Comparison of ENCODE assay signal across 5 cellular contexts in the genomic region with DNA sequence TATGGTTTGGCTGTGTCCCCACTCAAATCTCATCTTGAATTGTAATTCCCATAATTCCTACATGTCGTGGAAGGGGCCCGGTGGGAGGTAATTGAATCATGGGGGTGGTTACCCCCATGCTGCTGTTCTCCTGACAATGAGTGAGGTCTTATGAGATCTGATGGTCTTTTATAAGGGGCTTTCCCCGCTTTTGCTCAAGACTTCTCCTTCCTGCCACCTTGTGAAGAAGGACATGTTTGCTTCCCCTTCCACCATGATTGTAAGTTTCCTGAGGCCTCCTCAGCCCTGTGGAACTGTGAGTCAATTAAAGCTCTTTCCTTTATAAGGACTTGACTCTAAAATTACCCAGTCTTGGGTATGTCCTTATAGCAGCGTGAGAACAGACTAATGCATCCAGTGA. TPM values are rescaled to one million over a fixed set of nuclear protein-coding genes. Genes with fewer than 3 reads are reported as not detected.
"Had no signal": no experiment of that assay in that cellular context is flagged by ENCODE, and none has a peak within 500 bp of the region (broad histone marks: within the 10 kb centered on the region; RNA-seq: fewer than 3 reads in every experiment).

No MANE protein-coding gene starts in this region.

RNA-seq across cellular contexts. Expression of gene MLC1, which starts 1.8 kb away (rescaled TPM):
- total RNA-seq: LHCN-M2, MCF 10A, SK-MEL-5 had no signal
- polyA plus RNA-seq: SK-N-SH had no signal

RNA-seq across cellular contexts. Expression of gene MOV10L1, which starts 2.8 kb away (rescaled TPM):
- total RNA-seq: MCF 10A had no signal

RNA-seq across cellular contexts. Expression of gene TTLL8, which starts 28.9 kb away (rescaled TPM):
- total RNA-seq: LHCN-M2, MCF 10A, PC-3, SK-MEL-5 had no signal
- polyA plus RNA-seq: SK-N-SH had no signal
